ENCODE assay signal across 17 cellular contexts in genomic region chr21:29008373-29008772, GRCh38.
"Had no signal": no experiment of that assay in that cellular context is flagged by ENCODE, and none has a peak within 500 bp of the region (broad histone marks: within the 10 kb centered on the region; RNA-seq: fewer than 3 reads in every experiment).

No MANE protein-coding gene starts in this region.

- H3K9me3 Mint-ChIP-seq: effector memory CD8-positive, alpha-beta T cell; natural killer cell; stimulated activated effector memory CD8-positive, alpha-beta T cell treated with anti-CD3 and anti-CD28 coated beads, Interleukin-12 subunit alpha, Interleukin-12 subunit beta, amount 100 ng/mL, for 72 hours had no signal

- H3K9me3 ChIP-seq: esophagus squamous epithelium, lower lobe of right lung, prostate gland, right atrium auricular region, stomach, testis, tibial nerve, vagina had no signal

- DNase-seq: cortex of kidney; effector memory CD8-positive, alpha-beta T cell; esophagus squamous epithelium; left ventricle myocardium superior; lower lobe of right lung; natural killer cell; stimulated activated CD4-positive, alpha-beta T cell treated with anti-CD3 and anti-CD28 coated beads, Interleukin-2, amount 100 ng/mL, for 24 hours; stimulated activated CD4-positive, alpha-beta T cell treated with anti-CD3 and anti-CD28 coated beads, Interleukin-4, amount 100 ng/mL, for 24 hours; stimulated activated naive CD4-positive, alpha-beta T cell treated with Interleukin-2 at 50 U/mL for 16 hours; stomach; testis had no signal

- H3K36me3 Mint-ChIP-seq: natural killer cell had no signal

- H3K27me3 ChIP-seq: esophagus squamous epithelium, right atrium auricular region, stomach, testis, tibial nerve, vagina had no signal

- H3K4me1 ChIP-seq: prostate gland, right atrium auricular region, testis had no signal

- H3K27ac Mint-ChIP-seq: effector memory CD8-positive, alpha-beta T cell; natural killer cell; stimulated activated effector memory CD8-positive, alpha-beta T cell treated with anti-CD3 and anti-CD28 coated beads, Interleukin-12 subunit alpha, Interleukin-12 subunit beta, amount 100 ng/mL, for 72 hours had no signal

- H3K27me3 Mint-ChIP-seq: effector memory CD8-positive, alpha-beta T cell had no signal

- H3K4me1 Mint-ChIP-seq: natural killer cell; stimulated activated effector memory CD8-positive, alpha-beta T cell treated with anti-CD3 and anti-CD28 coated beads, Interleukin-12 subunit alpha, Interleukin-12 subunit beta, amount 100 ng/mL, for 72 hours had no signal

- H3K4me3 Mint-ChIP-seq: effector memory CD8-positive, alpha-beta T cell; natural killer cell; stimulated activated effector memory CD8-positive, alpha-beta T cell treated with anti-CD3 and anti-CD28 coated beads, Interleukin-12 subunit alpha, Interleukin-12 subunit beta, amount 100 ng/mL, for 72 hours had no signal

- H3K4me3 ChIP-seq: esophagus squamous epithelium, lower lobe of right lung, prostate gland, right atrium auricular region, stomach, testis, tibial nerve, vagina had no signal

- H3K36me3 ChIP-seq: prostate gland had no signal

- H3K27ac ChIP-seq: esophagus squamous epithelium, lower lobe of right lung, prostate gland, right atrium auricular region, stomach, testis, tibial nerve, vagina had no signal

- ATAC-seq: effector memory CD8-positive, alpha-beta T cell; left ventricle myocardium superior; lower lobe of right lung; natural killer cell; sciatic nerve; stimulated activated effector memory CD8-positive, alpha-beta T cell treated with anti-CD3 and anti-CD28 coated beads, Interleukin-12 subunit alpha, Interleukin-12 subunit beta, amount 100 ng/mL, for 72 hours had no signal
